Comparison of ENCODE assay signal across 1 cellular context in genomic region chr9:15422355-15423327, GRCh38.
TF ChIP-seq lines count a peak whose summit lies in the region.

Gene SNAPC3 (plus strand): TSS chr9:15422876. CDS start chr9:15422880, 4 bp downstream.

TF ChIP-seq in GM12878, 131 proteins besides CTCF, POLR2A, EP300 and RAD21 (continued from another document and continues in another):
- no peak for TF ChIP-seq ZBTB4 (CRISPR knock-in tag; IDR thresholded peaks at IDR 0.05)
- TF ChIP-seq NBN (IDR thresholded peaks at IDR 0.05) = peak; percentile 69; the same call in 1 of the 2 replicates
- TF ChIP-seq SIX5 (IDR thresholded peaks at IDR 0.05; ENCODE audit: low read depth, low read length, severe bottlenecking) = peak; percentile 96
- no peak for TF ChIP-seq HDAC2 (IDR thresholded peaks at IDR 0.05)
- TF ChIP-seq CHD2 (IDR thresholded peaks at IDR 0.05; ENCODE audit: borderline replicate concordance, low read depth, low read length) = peak; percentile 97
- TF ChIP-seq KLF5 (IDR thresholded peaks at IDR 0.05; ENCODE audit: partially characterized antibody) = peak; percentile 65
- TF ChIP-seq MXI1 (IDR thresholded peaks at IDR 0.05; ENCODE audit: low read depth, low read length) = peak; percentile 62
- no peak for TF ChIP-seq ZNF592 (IDR thresholded peaks at IDR 0.05)
- TF ChIP-seq NFIC (IDR thresholded peaks at IDR 0.05; ENCODE audit: low read depth, low read length) = peak; percentile 37; the same call in 1 of the 2 replicates
- peak; percentile 72; the same call in 1 of the 2 replicates for TF ChIP-seq POLR2AphosphoS5 (IDR thresholded peaks at IDR 0.05; ENCODE audit: low read length)
- TF ChIP-seq MEF2B (IDR thresholded peaks at IDR 0.05; ENCODE audit: partially characterized antibody, poor library complexity, severe bottlenecking) = no peak
- TF ChIP-seq FOXM1 (IDR thresholded peaks at IDR 0.05; ENCODE audit: low read depth, low read length) = 0 out of 2 replicates have a peak, but pooled peaks have one; percentile 6
- TF ChIP-seq ZBED1 (IDR thresholded peaks at IDR 0.05; ENCODE audit: borderline replicate concordance) = 0 out of 2 replicates have a peak, but pooled peaks have one; percentile 55
- TF ChIP-seq LARP7 (IDR thresholded peaks at IDR 0.05) = peak; percentile 81; the same call in 1 of the 2 replicates
- no peak for TF ChIP-seq SPI1 (IDR thresholded peaks at IDR 0.05; ENCODE audit: borderline replicate concordance, insufficient read depth, low read depth, low read length)
- peak; percentile 27; the same call in 1 of the 2 replicates for TF ChIP-seq TCF12 (IDR thresholded peaks at IDR 0.05; ENCODE audit: low read depth, low read length)
- peak; percentile 98 for TF ChIP-seq GATAD2B (conservative IDR thresholded peaks at IDR 0.05; ENCODE audit: low read depth)
- no peak for TF ChIP-seq E2F4 (IDR thresholded peaks at IDR 0.05; ENCODE audit: low read depth, low read length)
- no peak for TF ChIP-seq TCF7 (IDR thresholded peaks at IDR 0.05; ENCODE audit: borderline replicate concordance)
- no peak for TF ChIP-seq CEBPB (IDR thresholded peaks at IDR 0.05; ENCODE audit: borderline replicate concordance in 1 of 2, low read depth in 2 of 2, low read length in 2 of 2)
- TF ChIP-seq POLR2AphosphoS2 (IDR thresholded peaks at IDR 0.05; ENCODE audit: low read depth, low read length) = peak; percentile 63
- 0 out of 2 replicates have a peak, but pooled peaks have one; percentile 75 for TF ChIP-seq CHD4 (IDR thresholded peaks at IDR 0.05)
- TF ChIP-seq MTA3 (IDR thresholded peaks at IDR 0.05; ENCODE audit: borderline replicate concordance, low read length) = no peak
- peak; percentile 58; the same call in 1 of the 2 replicates for TF ChIP-seq RELB (IDR thresholded peaks at IDR 0.05; ENCODE audit: low read depth)
- no peak for TF ChIP-seq NR2C2 (IDR thresholded peaks at IDR 0.05; ENCODE audit: borderline replicate concordance, control insufficient read depth, insufficient read length, low read depth)
- TF ChIP-seq RCOR1 (conservative IDR thresholded peaks at IDR 0.05; ENCODE audit: low read depth, low read length) = no peak; the same call in 1 of the 2 replicates
- TF ChIP-seq IKZF2 (IDR thresholded peaks at IDR 0.05) = peak; percentile 81 to 88
- no peak for TF ChIP-seq SUPT20H (IDR thresholded peaks at IDR 0.05; ENCODE audit: borderline replicate concordance, control insufficient read depth, low read depth, low read length)
- TF ChIP-seq PRDM15 (CRISPR knock-in tag; IDR thresholded peaks at IDR 0.05) = no peak
- TF ChIP-seq TBL1XR1 (IDR thresholded peaks at IDR 0.05; ENCODE audit: low read depth, low read length) = 0 out of 2 replicates have a peak, but pooled peaks have one; percentile 43
- no peak for TF ChIP-seq RAD51 (IDR thresholded peaks at IDR 0.05)
- TF ChIP-seq ZBTB40 (IDR thresholded peaks at IDR 0.05; ENCODE audit: borderline replicate concordance) = peak; percentile 24; the same call in 1 of the 2 replicates
- peak; percentile 76 for TF ChIP-seq MTA2 (IDR thresholded peaks at IDR 0.05; ENCODE audit: low read depth)
- no peak for TF ChIP-seq JUNB (IDR thresholded peaks at IDR 0.05)
- TF ChIP-seq BMI1 (IDR thresholded peaks at IDR 0.05; ENCODE audit: borderline replicate concordance) = no peak
- TF ChIP-seq EZH2 (IDR thresholded peaks at IDR 0.05; ENCODE audit: borderline replicate concordance, control insufficient read depth, low read depth, low read length) = no peak
- peak; percentile 94 for TF ChIP-seq DPF2 (IDR thresholded peaks at IDR 0.05)
- 0 out of 2 replicates have a peak, but pooled peaks have one; percentile 65 for TF ChIP-seq ESRRA (IDR thresholded peaks at IDR 0.05; ENCODE audit: low read length)
- TF ChIP-seq RELA (IDR thresholded peaks at IDR 0.05; ENCODE audit: borderline replicate concordance, partially characterized antibody) = peak; percentile 75
- no peak for TF ChIP-seq RB1 (IDR thresholded peaks at IDR 0.05; ENCODE audit: borderline replicate concordance)
- TF ChIP-seq USF2 (IDR thresholded peaks at IDR 0.05; ENCODE audit: borderline replicate concordance, low read depth, low read length) = no peak
- no peak for TF ChIP-seq SUZ12 (IDR thresholded peaks at IDR 0.05; ENCODE audit: unreplicated experiment)
- TF ChIP-seq BHLHE40 (IDR thresholded peaks at IDR 0.05; ENCODE audit: borderline replicate concordance in 1 of 2, low read depth in 2 of 2, low read length in 1 of 2) = peak; percentile 57 to 82; a peak in 3 of 4 replicates
- no peak for TF ChIP-seq ATF7 (IDR thresholded peaks at IDR 0.05; ENCODE audit: low read depth)
- no peak for TF ChIP-seq SMC3 (IDR thresholded peaks at IDR 0.05; ENCODE audit: borderline replicate concordance, low read length)
- TF ChIP-seq BRCA1 (IDR thresholded peaks at IDR 0.05; ENCODE audit: low read depth, low read length) = peak; percentile 65
